ENCODE assay signal across 1 cellular context in the genomic region with DNA sequence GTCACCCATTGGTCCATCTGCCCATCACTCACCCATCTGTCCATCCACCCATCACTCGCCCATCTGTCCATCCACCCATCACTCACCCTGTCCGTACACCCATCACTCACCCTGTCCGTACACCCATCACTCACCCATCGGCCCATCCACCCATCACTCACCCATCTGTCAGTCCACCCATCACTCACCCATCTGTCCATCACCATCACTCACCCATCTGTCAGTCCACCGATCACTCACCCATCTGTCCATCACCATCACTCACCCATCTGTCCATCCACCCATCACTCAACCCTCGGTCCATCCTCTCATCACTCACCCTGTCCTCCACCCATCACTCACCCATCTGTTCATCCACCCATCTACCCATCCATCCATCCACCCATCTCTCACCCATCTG.
TF ChIP-seq lines count a peak whose summit lies in the region.

No MANE protein-coding gene starts in this region.

TF ChIP-seq in HEK293T, 16 proteins besides CTCF, POLR2A, EP300 and RAD21:
- TF ChIP-seq, protein P1, sequence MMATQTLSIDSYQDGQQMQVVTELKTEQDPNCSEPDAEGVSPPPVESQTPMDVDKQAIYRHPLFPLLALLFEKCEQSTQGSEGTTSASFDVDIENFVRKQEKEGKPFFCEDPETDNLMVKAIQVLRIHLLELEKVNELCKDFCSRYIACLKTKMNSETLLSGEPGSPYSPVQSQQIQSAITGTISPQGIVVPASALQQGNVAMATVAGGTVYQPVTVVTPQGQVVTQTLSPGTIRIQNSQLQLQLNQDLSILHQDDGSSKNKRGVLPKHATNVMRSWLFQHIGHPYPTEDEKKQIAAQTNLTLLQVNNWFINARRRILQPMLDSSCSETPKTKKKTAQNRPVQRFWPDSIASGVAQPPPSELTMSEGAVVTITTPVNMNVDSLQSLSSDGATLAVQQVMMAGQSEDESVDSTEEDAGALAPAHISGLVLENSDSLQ (IDR thresholded peaks at IDR 0.05): peak; percentile 27; the same call in 1 of the 2 replicates
